ENCODE assay signal across 8 cellular contexts in genomic region chr5:101977729-101978345, GRCh38.
DNase-seq lines count a peak whose midpoint lies in the region; ATAC-seq and TF ChIP-seq lines count a peak whose summit lies in the region.

No MANE protein-coding gene starts in this region.

- CTCF ChIA-PET in CD8-positive, alpha-beta memory T cell (lab: Charles Lee) = no interaction called here

- no peak overlapping the region for H3K4me3 Mint-ChIP-seq in CD8-positive, alpha-beta memory T cell

- H3K27ac ChIP-seq in cardiac muscle cell (no peak overlapping the region), sigmoid colon (no peak overlapping the region)
- H3K27ac ChIP-seq in CD8-positive, alpha-beta memory T cell (ENCODE audit: low read depth, low read length) = no peak overlapping the region

- POLR2A ChIA-PET in CD8-positive, alpha-beta memory T cell (lab: Charles Lee) = no interaction called here

- H3K36me3 ChIP-seq in cardiac muscle cell (no peaks in the 10 kb centered on the region), sigmoid colon (no peaks in the 10 kb centered on the region)
- H3K36me3 ChIP-seq in CD8-positive, alpha-beta memory T cell (ENCODE audit: insufficient read depth, low read length) = no peaks in the 10 kb centered on the region

- H3K27me3 ChIP-seq in cardiac muscle cell (no peaks in the 10 kb centered on the region), sigmoid colon (no peaks in the 10 kb centered on the region)
- H3K27me3 ChIP-seq in CD8-positive, alpha-beta memory T cell (ENCODE audit: insufficient read depth, low read length, poor library complexity, severe bottlenecking) = no peaks in the 10 kb centered on the region

- ATAC-seq in left cardiac atrium = no peak

- no peak for TF ChIP-seq EP300 in sigmoid colon (IDR thresholded peaks at IDR 0.05)

- TF ChIP-seq POLR2A in sigmoid colon (IDR thresholded peaks at IDR 0.05) = no peak

- intact Hi-C loops in left cardiac atrium (cut with DNase I) = no loop called here
- intact Hi-C loops in sigmoid colon (cut with DNase I) = no loop called here

- TF ChIP-seq CTCF in cardiac muscle cell (IDR thresholded peaks at IDR 0.05; ENCODE audit: low read depth, low read length) = peak; percentile 56
- peak; percentile 65 for TF ChIP-seq CTCF in LNCaP clone FGC (IDR thresholded peaks at IDR 0.05; ENCODE audit: control insufficient read depth, extremely low read depth, insufficient read depth)
- peak; percentile 59 for TF ChIP-seq CTCF in fibroblast of pulmonary artery (IDR thresholded peaks at IDR 0.05; ENCODE audit: low read length, missing control alignments)
- peak in 3 of 4 experiments; percentile 32 to 57 (median 42) for TF ChIP-seq CTCF in sigmoid colon (IDR thresholded peaks at IDR 0.05)

- DNase-seq in cardiac muscle cell (ENCODE audit: low read depth in 1 of 2, low spot score in 1 of 2) = peak; percentile 49 to 57
- no peak for DNase-seq in left cardiac atrium
- peak; percentile 30 for DNase-seq in HCEC 1CT
- peak; percentile 41 for DNase-seq in LNCaP clone FGC (ENCODE audit: low read depth)
- peak; percentile 58 for DNase-seq in RPMI8226
- peak; percentile 54 for DNase-seq in fibroblast of pulmonary artery (ENCODE audit: low read depth)
- DNase-seq in sigmoid colon = no peak
- no peak for DNase-seq in CD8-positive, alpha-beta memory T cell

- H3K4me1 ChIP-seq in cardiac muscle cell (ENCODE audit: low read depth) (no peaks in the 10 kb centered on the region), sigmoid colon (no peaks in the 10 kb centered on the region)
- no peaks in the 10 kb centered on the region for H3K4me1 ChIP-seq in CD8-positive, alpha-beta memory T cell (ENCODE audit: insufficient read depth, low read length)

- no peaks in the 10 kb centered on the region for H3K36me3 Mint-ChIP-seq in CD8-positive, alpha-beta memory T cell

- H3K4me3 ChIP-seq in cardiac muscle cell (no peak overlapping the region), LNCaP clone FGC (ENCODE audit: low read depth, low read length) (no peak overlapping the region), fibroblast of pulmonary artery (replicated peaks; ENCODE audit: low read depth, low read length) (no peak overlapping the region), sigmoid colon (no peak overlapping the region)
- H3K4me3 ChIP-seq in CD8-positive, alpha-beta memory T cell (ENCODE audit: low read length) = no peak overlapping the region

- 0% methylated on average over 1 of the region's 1 CpG for WGBS in sigmoid colon, 2 donors

- no peaks in the 10 kb centered on the region for H3K9me3 ChIP-seq in cardiac muscle cell (ENCODE audit: low read depth)
- H3K9me3 ChIP-seq in sigmoid colon = no peaks in the 10 kb centered on the region
- H3K9me3 ChIP-seq in CD8-positive, alpha-beta memory T cell (ENCODE audit: low read length) = no peaks in the 10 kb centered on the region

- peaks cover 0 to 1% of the 10 kb centered on the region in 2 donors for H3K27me3 Mint-ChIP-seq in CD8-positive, alpha-beta memory T cell

- no peaks in the 10 kb centered on the region for H3K9me3 Mint-ChIP-seq in CD8-positive, alpha-beta memory T cell

- H3K4me1 Mint-ChIP-seq in CD8-positive, alpha-beta memory T cell = no peaks in the 10 kb centered on the region

- H3K27ac Mint-ChIP-seq in CD8-positive, alpha-beta memory T cell = no peak overlapping the region

Comparison
In these comparisons a context has a peak if more than half of its experiments do, and no peak if none do; other contexts are left out.
1. DNase-seq: peak in cardiac muscle cell (2 of 2), HCEC 1CT (single experiment), LNCaP clone FGC (single experiment), RPMI8226 (single experiment) and fibroblast of pulmonary artery (single experiment); none in left cardiac atrium (single experiment), sigmoid colon (single experiment) and CD8-positive, alpha-beta memory T cell (0 of 5).
2. Peak in every context shown above with its lines, with median percentiles within 50 percentile points of each other: CTCF ChIP-seq.